19 cellular contexts compared by ENCODE assay signal in the genomic region with DNA sequence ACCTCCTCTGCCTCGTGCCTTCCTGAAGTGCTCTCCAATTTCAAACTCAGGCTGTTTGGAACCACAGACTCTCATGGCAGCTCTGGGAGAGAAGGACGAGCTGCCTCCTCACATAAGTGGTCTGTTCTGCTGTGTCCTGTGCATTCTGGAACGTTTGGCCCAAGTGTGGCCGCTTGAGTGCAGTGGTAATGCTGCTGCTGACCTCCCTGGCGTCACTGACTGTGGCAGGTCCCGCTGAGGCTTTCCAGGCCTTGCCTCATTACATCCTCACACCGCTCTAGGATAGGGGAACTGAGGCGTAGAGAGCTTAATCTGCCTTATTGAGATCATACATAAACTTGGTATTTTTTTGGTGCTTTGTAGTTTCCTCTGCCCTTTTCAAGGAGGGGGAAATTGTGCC. TPM values are rescaled to one million over a fixed set of nuclear protein-coding genes. Genes with fewer than 3 reads are reported as not detected.
DNase-seq lines count a peak whose midpoint lies in the region; ATAC-seq and TF ChIP-seq lines count a peak whose summit lies in the region.
"Had no signal": no experiment of that assay in that cellular context is flagged by ENCODE, and none has a peak within 500 bp of the region (broad histone marks: within the 10 kb centered on the region; RNA-seq: fewer than 3 reads in every experiment).

No MANE protein-coding gene starts in this region.

- peaks cover 3% of the 10 kb centered on the region for H3K4me1 Mint-ChIP-seq in activated T-cell treated with anti-CD3 and anti-CD28 coated beads, Interleukin-2, amount 50 U/mL, for 4 hours (ENCODE audit: low read depth)
- H3K4me1 Mint-ChIP-seq: B cell had no signal

- TF ChIP-seq CTCF in coronary artery (IDR thresholded peaks at IDR 0.05) = no peak
- TF ChIP-seq CTCF in heart right ventricle (IDR thresholded peaks at IDR 0.05) = no peak
- no peak for TF ChIP-seq CTCF in left lung (IDR thresholded peaks at IDR 0.05)

- H3K36me3 Mint-ChIP-seq in activated T-cell treated with anti-CD3 and anti-CD28 coated beads, Interleukin-2, amount 50 U/mL, for 4 hours (ENCODE audit: insufficient read depth) = peaks cover 5% of the 10 kb centered on the region
- H3K36me3 Mint-ChIP-seq: CD4-positive, CD25-positive, alpha-beta regulatory T cell had no signal

- H3K36me3 ChIP-seq in heart right ventricle (peaks cover 0 to 12% (median 0%) of the 10 kb centered on the region in 9 donors), left lung (no peaks in the 10 kb centered on the region), rectal smooth muscle tissue (ENCODE audit: control insufficient read depth, insufficient read depth, low read length) (no peaks in the 10 kb centered on the region)
- H3K36me3 ChIP-seq: SJCRH30 had no signal

- H3K27me3 ChIP-seq in heart right ventricle = no peaks in the 10 kb centered on the region
- no peaks in the 10 kb centered on the region for H3K27me3 ChIP-seq in left lung
- no peaks in the 10 kb centered on the region for H3K27me3 ChIP-seq in rectal smooth muscle tissue (ENCODE audit: control insufficient read depth, insufficient read depth, low read length)
- H3K27me3 ChIP-seq: SJCRH30 had no signal

- H3K9ac ChIP-seq in rectal smooth muscle tissue (ENCODE audit: low read length) = no peak overlapping the region
- H3K9ac ChIP-seq: GM23248 had no signal

- no peak overlapping the region for H3K4me3 Mint-ChIP-seq in activated T-cell treated with anti-CD3 and anti-CD28 coated beads, Interleukin-2, amount 50 U/mL, for 4 hours
- H3K4me3 Mint-ChIP-seq: B cell; CD4-positive, CD25-positive, alpha-beta regulatory T cell had no signal

- intact Hi-C loops in heart right ventricle (cut with DNase I) = no loop called here
- intact Hi-C loops in left lung (cut with DNase I) = no loop called here

- peak; percentile 24 for DNase-seq in coronary artery (ENCODE audit: low spot score)
- peak; percentile 52 to 57 for DNase-seq in heart right ventricle
- no peak for DNase-seq in left lung
- DNase-seq in activated T-cell treated with anti-CD3 and anti-CD28 coated beads, Interleukin-2, amount 50 U/mL, for 4 hours = no peak
- DNase-seq: CD4-positive, CD25-positive, alpha-beta regulatory T cell; GM23248; HCEC 1CT; NCI-H1105 treated with DMSO at 0.1 percent for 48 hours; NCI-H1694 treated with DMSO at 0.1 percent for 48 hours; NCI-H446 treated with DMSO at 0.1 percent for 48 hours; NK-92 treated with Interleukin-12 subunit alpha and Interleukin-12 subunit beta, amount 100 ng/mL, for 24 hours; RPMI8226; SJCRH30 had no signal

- H3K9me3 ChIP-seq in heart right ventricle (no peaks in the 10 kb centered on the region), left lung (no peaks in the 10 kb centered on the region)
- H3K9me3 ChIP-seq: SJCRH30 had no signal

- no peaks in the 10 kb centered on the region for H3K9me3 Mint-ChIP-seq in activated T-cell treated with anti-CD3 and anti-CD28 coated beads, Interleukin-2, amount 50 U/mL, for 4 hours
- H3K9me3 Mint-ChIP-seq: CD4-positive, CD25-positive, alpha-beta regulatory T cell had no signal

- no peak overlapping the region for H3K4me3 ChIP-seq in coronary artery
- H3K4me3 ChIP-seq in heart right ventricle = no peak overlapping the region
- H3K4me3 ChIP-seq in left lung = no peak overlapping the region
- H3K4me3 ChIP-seq in rectal smooth muscle tissue (ENCODE audit: low read length) = no peak overlapping the region
- H3K4me3 ChIP-seq: GM23248, SJCRH30 had no signal

- no peak overlapping the region for H3K27ac ChIP-seq in coronary artery
- H3K27ac ChIP-seq in heart right ventricle = peak overlapping the region in 9 of 10 donors; percentile 24 to 79 (median 64)
- no peak overlapping the region for H3K27ac ChIP-seq in left lung
- H3K27ac ChIP-seq in rectal smooth muscle tissue (ENCODE audit: low read depth, low read length) = peak overlapping the region; percentile 48
- H3K27ac ChIP-seq: GM23248, HL-60, SJCRH30 had no signal

- H3K27me3 Mint-ChIP-seq in activated T-cell treated with anti-CD3 and anti-CD28 coated beads, Interleukin-2, amount 50 U/mL, for 4 hours (ENCODE audit: low read depth) = no peaks in the 10 kb centered on the region
- H3K27me3 Mint-ChIP-seq: B cell; CD4-positive, CD25-positive, alpha-beta regulatory T cell had no signal

- WGBS in heart right ventricle, 2 donors = 46 to 56% methylated on average over 8 of the region's 8 CpGs

- peak in 7 of 8 donors; percentile 70 to 91 (median 87) for ATAC-seq in heart right ventricle
- ATAC-seq in left lung = peak; percentile 33
- ATAC-seq in activated T-cell treated with anti-CD3 and anti-CD28 coated beads, Interleukin-2, amount 50 U/mL, for 4 hours = no peak
- no peak for ATAC-seq in GM19035 (IDR thresholded peaks at IDR 0.05; ENCODE audit: unreplicated experiment)
- no peak for ATAC-seq in GM21786 (IDR thresholded peaks at IDR 0.05; ENCODE audit: unreplicated experiment)
- no peak for ATAC-seq in GM18873 (IDR thresholded peaks at IDR 0.05; ENCODE audit: low FRiP score, unreplicated experiment)

- H3K4me1 ChIP-seq in heart right ventricle (peaks cover 0 to 76% (median 17%) of the 10 kb centered on the region in 9 donors), left lung (peaks cover 0 to 5% of the 10 kb centered on the region in 2 donors), rectal smooth muscle tissue (ENCODE audit: control insufficient read depth, insufficient read depth, low read length) (peaks cover 2% of the 10 kb centered on the region)
- H3K4me1 ChIP-seq: SJCRH30 had no signal

RNA-seq across cellular contexts. Expression of a gene that starts 14.2 kb away (rescaled TPM):
- total RNA-seq in heart right ventricle = 10 to 100 TPM; 38.5 to 77.1 (median 56.4) TPM
- polyA plus RNA-seq in heart right ventricle = 10 to 100 TPM; 58.7 to 76.2 TPM
- total RNA-seq in left lung = 10 to 100 TPM; 40.2 to 54.0 TPM
- total RNA-seq in activated T-cell treated with anti-CD3 and anti-CD28 coated beads, Interleukin-2, amount 50 U/mL, for 4 hours = 1 to 10 TPM; 7.2 to 8.9 (median 8.6) TPM

RNA-seq across cellular contexts. Expression of a gene that starts 14.6 kb away (rescaled TPM):
- total RNA-seq in heart right ventricle (10 to 100 TPM; 73.1 to 94.6 (median 77.0) TPM), left lung (10 to 100 TPM; 85.8 to 98.8 TPM)
- polyA plus RNA-seq in heart right ventricle = 10 to 100 TPM; 36.9 to 39.8 TPM
- 10 to 100 TPM; 63.7 to 65.2 (median 64.3) TPM for total RNA-seq in activated T-cell treated with anti-CD3 and anti-CD28 coated beads, Interleukin-2, amount 50 U/mL, for 4 hours

Comparison
In these comparisons a context has a peak if more than half of its experiments do, and no peak if none do; other contexts are left out.
1. DNase-seq: peak in coronary artery (single experiment) and heart right ventricle (2 of 2); none in left lung (0 of 2) and activated T-cell treated with anti-CD3 and anti-CD28 coated beads, Interleukin-2, amount 50 U/mL, for 4 hours (single experiment).
2. H3K27ac ChIP-seq: peak in heart right ventricle (9 of 10) and rectal smooth muscle tissue (single experiment); none in coronary artery (0 of 2) and left lung (0 of 2).
3. ATAC-seq: peak in heart right ventricle (7 of 8) and left lung (single experiment); none in activated T-cell treated with anti-CD3 and anti-CD28 coated beads, Interleukin-2, amount 50 U/mL, for 4 hours (0 of 2), GM19035 (single experiment), GM21786 (single experiment) and GM18873 (single experiment).